In genomic region chr16:87463722-87464690, GRCh38 we compare ENCODE assay signal across 8 cellular contexts. TPM values are rescaled to one million over a fixed set of nuclear protein-coding genes. Genes with fewer than 3 reads are reported as not detected.
DNase-seq lines count a peak whose midpoint lies in the region; ATAC-seq and TF ChIP-seq lines count a peak whose summit lies in the region.

No MANE protein-coding gene starts in this region.

- H3K27ac ChIP-seq in H9 (ENCODE audit: insufficient read length, low read depth, low read length) = no peak overlapping the region
- peak overlapping the region; percentile 94 for H3K27ac ChIP-seq in vagina

- no peak overlapping the region for H2BK20ac ChIP-seq in H9 (ENCODE audit: low read depth, low read length, poor library complexity, severe bottlenecking)

- H4K91ac ChIP-seq in H9 (ENCODE audit: insufficient read length, low read depth, low read length) = no peak overlapping the region

- no peak overlapping the region for H4K5ac ChIP-seq in H9 (ENCODE audit: insufficient read length, low read depth, low read length)

- no peak for TF ChIP-seq CTCF in H9 (conservative IDR thresholded peaks at IDR 0.05)
- TF ChIP-seq CTCF in nephron (IDR thresholded peaks at IDR 0.05; ENCODE audit: unreplicated experiment in 3 of 3) = no peak
- TF ChIP-seq CTCF in vagina (IDR thresholded peaks at IDR 0.05) = no peak

- H3K9ac ChIP-seq in H9 (ENCODE audit: extremely low read depth, insufficient read length, low read length) = no peak overlapping the region
- peak overlapping the region; percentile 22 for H3K9ac ChIP-seq in endocrine pancreas (ENCODE audit: control insufficient read depth, insufficient read depth, low read length)

- H2BK12ac ChIP-seq in H9 (ENCODE audit: insufficient read length, low read depth, low read length) = no peak overlapping the region

- no peak overlapping the region for H2BK5ac ChIP-seq in H9 (ENCODE audit: insufficient read length, low read length)

- H3K79me1 ChIP-seq in H9 (ENCODE audit: insufficient read depth, low read depth, low read length, poor library complexity, severe bottlenecking) = peaks cover 7% of the 10 kb centered on the region

- H2BK120ac ChIP-seq in H9 (ENCODE audit: low read depth, low read length, poor library complexity, severe bottlenecking) = no peak overlapping the region

- H3K4me2 ChIP-seq in H9 (ENCODE audit: insufficient read depth, insufficient read length, low read length) = no peak overlapping the region

- H3K27me3 Mint-ChIP-seq in H9 (ENCODE audit: low read depth) (no peaks in the 10 kb centered on the region), nephron (ENCODE audit: low read depth) (no peaks in the 10 kb centered on the region)

- peaks cover 13 to 26% of the 10 kb centered on the region in 2 experiments for H3K4me1 Mint-ChIP-seq in H9
- peaks cover 43% of the 10 kb centered on the region for H3K4me1 Mint-ChIP-seq in nephron

- H2BK15ac ChIP-seq in H9 (ENCODE audit: low read depth, low read length) = no peak overlapping the region

- H3K18ac ChIP-seq in H9 (ENCODE audit: insufficient read length, low read depth, low read length) = no peak overlapping the region

- H3K27me3 ChIP-seq in H9 (ENCODE audit: insufficient read depth, low read length) (no peaks in the 10 kb centered on the region), endocrine pancreas (ENCODE audit: control insufficient read depth, insufficient read depth, low read length) (no peaks in the 10 kb centered on the region), vagina (no peaks in the 10 kb centered on the region)

- peak overlapping the region in 2 of 3 experiments; percentile 18 to 85; a peak in 5 of 7 replicates for H3K27ac Mint-ChIP-seq in H9
- H3K27ac Mint-ChIP-seq in nephron = peak overlapping the region; percentile 92 to 97 (median 97)

- peak; percentile 77 for DNase-seq in A172 (ENCODE audit: low spot score)
- no peak for DNase-seq in H9
- peak; percentile 69 for DNase-seq in UCSD-AML1 (lab: John Stamatoyannopoulos, UW; ENCODE audit: unreplicated experiment)
- DNase-seq in vagina (ENCODE audit: extremely low spot score in 2 of 2) = no peak
- DNase-seq in posterior vena cava (ENCODE audit: low spot score) = no peak

- H3K36me3 Mint-ChIP-seq in H9 (ENCODE audit: insufficient read depth in 1 of 3, low read depth in 3 of 3) (peaks cover 2 to 11% (median 6%) of the 10 kb centered on the region in 3 experiments; a peak in 5 of 7 replicates), nephron (ENCODE audit: low read depth) (peaks cover 7% of the 10 kb centered on the region)

- H3K79me2 ChIP-seq in H9 (ENCODE audit: insufficient read depth, low read length) = peaks cover 4% of the 10 kb centered on the region; the same call in 1 of the 2 replicates

- H3K36me3 ChIP-seq in endocrine pancreas (ENCODE audit: control insufficient read depth, insufficient read depth, low read length) = no peaks in the 10 kb centered on the region
- peaks cover 0 to 9% of the 10 kb centered on the region in 2 donors for H3K36me3 ChIP-seq in vagina

- no peak overlapping the region for H3T11ph ChIP-seq in H9 (ENCODE audit: low read length)

- H3K4me3 ChIP-seq in endocrine pancreas (ENCODE audit: control insufficient read depth, insufficient read depth, low read length) = no peak overlapping the region
- peak overlapping the region in 1 of 2 donors; percentile 34 for H3K4me3 ChIP-seq in vagina

- H3K9me3 ChIP-seq in H9 (ENCODE audit: control insufficient read depth, low read depth, low read length) (no peaks in the 10 kb centered on the region), endocrine pancreas (ENCODE audit: control insufficient read depth, low read length) (no peaks in the 10 kb centered on the region), vagina (no peaks in the 10 kb centered on the region)

- H3K4me1 ChIP-seq in H9 (ENCODE audit: insufficient read depth, low read length) (peaks cover 3% of the 10 kb centered on the region; the same call in 1 of the 2 replicates), endocrine pancreas (ENCODE audit: control insufficient read depth, insufficient read depth, low read length) (no peaks in the 10 kb centered on the region), vagina (peaks cover 63% of the 10 kb centered on the region)

- H4K20me1 ChIP-seq in H9 (ENCODE audit: control insufficient read depth, insufficient read depth, insufficient read length) = no peaks in the 10 kb centered on the region

- H3K9me3 Mint-ChIP-seq in H9 = no peaks in the 10 kb centered on the region
- H3K9me3 Mint-ChIP-seq in nephron = no peaks in the 10 kb centered on the region

- no peak overlapping the region for H4K8ac ChIP-seq in H9 (replicated peaks; ENCODE audit: insufficient read length, low read depth, low read length)

- H3K14ac ChIP-seq in H9 (ENCODE audit: insufficient read depth, low read length) = no peak overlapping the region

- no peak overlapping the region for H2AK5ac ChIP-seq in H9 (ENCODE audit: insufficient read length, low read length)

- H2AFZ ChIP-seq in H9 (ENCODE audit: low read length) = no peak overlapping the region

- H3K4ac ChIP-seq in H9 (ENCODE audit: low read depth, low read length) = no peak overlapping the region

- no CpG with 5 or more reads among the region's 22 CpGs for WGBS in H9 (ENCODE audit: extremely low coverage, insufficient read length, low lambda C conversion rate)

- no peak for ATAC-seq in HG02870 (IDR thresholded peaks at IDR 0.05; ENCODE audit: unreplicated experiment)

- H3K4me3 Mint-ChIP-seq in H9 (no peak overlapping the region), nephron (peak overlapping the region in 2 of 3 experiments; percentile 21 to 36)

- intact Hi-C loops in vagina (cut with DNase I) = no loop called here
- intact Hi-C loops in posterior vena cava (cut with DNase I) = no loop called here

- H3K56ac ChIP-seq in H9 (ENCODE audit: insufficient read length, low read depth, low read length) = no peak overlapping the region

- no peak for TF ChIP-seq POLR2A in vagina (IDR thresholded peaks at IDR 0.05)

- H3K23me2 ChIP-seq in H9 (ENCODE audit: insufficient read length, low read depth, low read length, poor library complexity, severe bottlenecking) = no peaks in the 10 kb centered on the region

- no peak overlapping the region for H3K23ac ChIP-seq in H9 (ENCODE audit: insufficient read length, low read depth, low read length)

RNA-seq across cellular contexts. Expression of gene ZCCHC14, which starts 28.8 kb away (rescaled TPM):
- 7.1 and 8.4 TPM in 2 replicates for total RNA-seq in A172 (2014; rRNA removed; shearing (Covaris generic))
- total RNA-seq in H9 (2021) = 27.6 and 27.7 TPM in 2 replicates
- total RNA-seq in vagina = 74.2 TPM
- total RNA-seq in posterior vena cava = 10 to 100 TPM; 21.7 to 28.8 TPM

Comparison
In these comparisons a context has a peak if more than half of its experiments do, and no peak if none do; other contexts are left out.
1. DNase-seq: peak in A172 (single experiment) and UCSD-AML1 (single experiment); none in H9 (single experiment), vagina (0 of 2) and posterior vena cava (single experiment).
2. H3K4me3 Mint-ChIP-seq: peak in nephron (2 of 3); none in H9 (0 of 2).